26 cellular contexts compared by ENCODE assay signal in genomic region chr4:168707205-168707604, GRCh38.
DNase-seq lines count a peak whose midpoint lies in the region; ATAC-seq, FAIRE-seq and TF ChIP-seq lines count a peak whose summit lies in the region.
"Had no signal": no experiment of that assay in that cellular context is flagged by ENCODE, and none has a peak within 500 bp of the region (broad histone marks: within the 10 kb centered on the region; RNA-seq: fewer than 3 reads in every experiment).

No MANE protein-coding gene starts in this region.

- no peak overlapping the region for H2AFZ ChIP-seq in H1 (ENCODE audit: low read length)
- H2AFZ ChIP-seq: neural progenitor cell had no signal

- H2BK12ac ChIP-seq in H1 (ENCODE audit: low read depth, low read length) = no peak overlapping the region

- no peak overlapping the region for H3K23ac ChIP-seq in H1 (ENCODE audit: insufficient read length)

- no peaks in the 10 kb centered on the region for H3K79me2 ChIP-seq in H1 (ENCODE audit: control insufficient read depth in 1 of 2, insufficient read depth in 2 of 2, low read length in 2 of 2)

- no peak overlapping the region for H3K18ac ChIP-seq in H1 (ENCODE audit: extremely low read depth, low read length)

- no peaks in the 10 kb centered on the region for H4K20me1 ChIP-seq in H1 (replicated peaks in 1 of 2; ENCODE audit: control insufficient read depth in 1 of 2, insufficient read depth in 2 of 2, low read length in 2 of 2)

- H2AK5ac ChIP-seq in H1 (ENCODE audit: low read depth, low read length) = no peak overlapping the region

- no peak overlapping the region for H2BK5ac ChIP-seq in H1 (ENCODE audit: low read depth, low read length)

- peaks cover 5% of the 10 kb centered on the region for H3K4me1 ChIP-seq in RWPE2 (ENCODE audit: insufficient read depth, poor library complexity, severe bottlenecking)
- H3K4me1 ChIP-seq in H1 (replicated peaks in 1 of 4; ENCODE audit: control insufficient read depth in 3 of 4, insufficient read depth in 4 of 4, low read length in 3 of 4) = no peaks in the 10 kb centered on the region
- H3K4me1 ChIP-seq in skeletal muscle satellite cell (ENCODE audit: control insufficient read depth, insufficient read depth, low read length) = peaks cover 49% of the 10 kb centered on the region
- no peaks in the 10 kb centered on the region for H3K4me1 ChIP-seq in Caco-2
- H3K4me1 ChIP-seq in naive thymus-derived CD4-positive, alpha-beta T cell (ENCODE audit: control insufficient read depth in 2 of 2, insufficient read depth in 2 of 2, low read length in 2 of 2) = no peaks in the 10 kb centered on the region
- H3K4me1 ChIP-seq: neural progenitor cell, prostate gland had no signal

- peaks cover 3% of the 10 kb centered on the region for H3K27me3 Mint-ChIP-seq in Caco-2 (ENCODE audit: insufficient read depth, unreplicated experiment)
- H3K27me3 Mint-ChIP-seq in naive thymus-derived CD4-positive, alpha-beta T cell = peaks cover 0 to 7% (median 5%) of the 10 kb centered on the region in 5 donors
- H3K27me3 Mint-ChIP-seq: activated CD4-positive, alpha-beta T cell treated with anti-CD3 and anti-CD28 coated beads for 36 hours; activated naive CD4-positive, alpha-beta T cell treated with anti-CD3 and anti-CD28 coated beads, Interleukin-2, amount 50 U/mL, for 24 hours had no signal

- H3K4me3 ChIP-seq in RWPE2 (ENCODE audit: severe bottlenecking) (no peak overlapping the region), H1 (ENCODE audit: extremely low read depth in 1 of 4, insufficient read depth in 2 of 4, low read depth in 3 of 4, low read length in 4 of 4) (no peak overlapping the region), skeletal muscle satellite cell (ENCODE audit: low read length) (no peak overlapping the region), Caco-2 (ENCODE audit: low read depth, low read length) (no peak overlapping the region)
- no peak overlapping the region for H3K4me3 ChIP-seq in naive thymus-derived CD4-positive, alpha-beta T cell (ENCODE audit: low read length)
- H3K4me3 ChIP-seq: gastrocnemius medialis, neural progenitor cell, prostate gland, thoracic aorta had no signal

- H3K4me3 Mint-ChIP-seq in Caco-2 (ENCODE audit: unreplicated experiment) = no peak overlapping the region
- no peak overlapping the region for H3K4me3 Mint-ChIP-seq in naive thymus-derived CD4-positive, alpha-beta T cell
- H3K4me3 Mint-ChIP-seq: activated CD4-positive, alpha-beta T cell treated with anti-CD3 and anti-CD28 coated beads for 36 hours; activated naive CD4-positive, alpha-beta T cell treated with anti-CD3 and anti-CD28 coated beads, Interleukin-2, amount 50 U/mL, for 24 hours; activated T-helper 1 cell treated with anti-CD3 and anti-CD28 coated beads, Interleukin-12 subunit alpha, Interleukin-12 subunit beta, Interleukin-2, Interleukin-4 antibody, amounts not matched to agents 30 ng/mL and 10 ng/mL and 1 ng/mL, durations not matched to agents 14 hours and 24 hours and 36 hours; neural progenitor cell; stimulated activated memory B cell treated with anti-CD40 and anti-IgM and Interleukin-4, amounts not matched to agents 10 μg/mL and 1 μg/mL and 100 μg/mL, for 72 hours; T-cell had no signal

- POLR2A ChIA-PET in H1 (lab: Charles Lee; ENCODE audit: partially characterized antibody) = no interaction called here
- POLR2A ChIA-PET in Caco-2 (lab: Charles Lee) = no interaction called here
- POLR2A ChIA-PET in naive thymus-derived CD4-positive, alpha-beta T cell (lab: Charles Lee) = no interaction called here

- H3K27ac Mint-ChIP-seq in Caco-2 (ENCODE audit: unreplicated experiment) = no peak overlapping the region
- H3K27ac Mint-ChIP-seq in naive thymus-derived CD4-positive, alpha-beta T cell = no peak overlapping the region
- H3K27ac Mint-ChIP-seq: activated CD4-positive, alpha-beta T cell treated with anti-CD3 and anti-CD28 coated beads for 36 hours; activated naive CD4-positive, alpha-beta T cell treated with anti-CD3 and anti-CD28 coated beads, Interleukin-2, amount 50 U/mL, for 24 hours; activated T-helper 1 cell treated with anti-CD3 and anti-CD28 coated beads, Interleukin-12 subunit alpha, Interleukin-12 subunit beta, Interleukin-2, Interleukin-4 antibody, amounts not matched to agents 30 ng/mL and 10 ng/mL and 1 ng/mL, durations not matched to agents 14 hours and 24 hours and 36 hours; neural progenitor cell; stimulated activated memory B cell treated with anti-CD40 and anti-IgM and Interleukin-4, amounts not matched to agents 10 μg/mL and 1 μg/mL and 100 μg/mL, for 72 hours; T-cell had no signal

- intact Hi-C loops in Caco-2 (cut with micrococcal nuclease; ENCODE audit: unreplicated experiment) = loop anchor here (5.0 kb wide), 1 partner anchor 120 kb away; no protein-coding TSS in a partner anchor
- intact Hi-C loops in naive thymus-derived CD4-positive, alpha-beta T cell (cut with micrococcal nuclease) = no loop called here

- TF ChIP-seq CTCF in RWPE2 (IDR thresholded peaks at IDR 0.05; ENCODE audit: poor library complexity, severe bottlenecking) (no peak), H1 (IDR thresholded peaks at IDR 0.05; ENCODE audit: control extremely low read depth in 1 of 3, insufficient read depth in 1 of 3, low read depth in 1 of 3, low read length in 3 of 3) (no peak), Caco-2 (IDR thresholded peaks at IDR 0.05; ENCODE audit: insufficient read depth in 1 of 2, low read depth in 1 of 2, low read length in 1 of 2, severe bottlenecking in 1 of 2, unreplicated experiment in 1 of 2) (no peak)

- CTCF ChIA-PET in H1 (lab: Charles Lee; ENCODE audit: partially characterized antibody) = interaction anchor here (0.9 to 1.7 kb wide), 6 partner anchors 11 to 132 kb away, joined by 3 to 5 read pairs (median 4); no protein-coding TSS in a partner anchor
- CTCF ChIA-PET in Caco-2 (lab: Charles Lee) = no interaction called here
- CTCF ChIA-PET in naive thymus-derived CD4-positive, alpha-beta T cell (lab: Charles Lee) = no interaction called here

- H4K91ac ChIP-seq in H1 (replicated peaks; ENCODE audit: insufficient read length, low read length) = no peak overlapping the region

- no peak overlapping the region for H3K27ac ChIP-seq in RWPE2 (ENCODE audit: poor library complexity, severe bottlenecking)
- H3K27ac ChIP-seq in H1 (ENCODE audit: low read depth, low read length) = no peak overlapping the region
- H3K27ac ChIP-seq in naive thymus-derived CD4-positive, alpha-beta T cell (ENCODE audit: low read depth, low read length) = no peak overlapping the region
- H3K27ac ChIP-seq: neural progenitor cell, prostate gland, thoracic aorta had no signal

- no peaks in the 10 kb centered on the region for H3K4me1 Mint-ChIP-seq in Caco-2 (ENCODE audit: low read depth, unreplicated experiment)
- H3K4me1 Mint-ChIP-seq in naive thymus-derived CD4-positive, alpha-beta T cell = peaks cover 0 to 10% (median 4%) of the 10 kb centered on the region in 7 donors
- H3K4me1 Mint-ChIP-seq: neural progenitor cell had no signal

- H3K4ac ChIP-seq in H1 (replicated peaks; ENCODE audit: insufficient read length, low read depth, low read length) = no peak overlapping the region

- TF ChIP-seq POLR2A in H1 (IDR thresholded peaks at IDR 0.05; ENCODE audit: control extremely low read depth in 1 of 2, low read depth in 2 of 2, low read length in 2 of 2) = no peak

- no peaks in the 10 kb centered on the region for H3K9me3 ChIP-seq in RWPE2 (ENCODE audit: severe bottlenecking)
- no peaks in the 10 kb centered on the region for H3K9me3 ChIP-seq in H1 (ENCODE audit: insufficient read depth in 2 of 2, low read depth in 1 of 2, low read length in 1 of 2)
- no peaks in the 10 kb centered on the region for H3K9me3 ChIP-seq in skeletal muscle satellite cell (replicated peaks; ENCODE audit: low read length)
- H3K9me3 ChIP-seq in Caco-2 = no peaks in the 10 kb centered on the region
- H3K9me3 ChIP-seq in naive thymus-derived CD4-positive, alpha-beta T cell (ENCODE audit: control insufficient read depth in 2 of 3, low read length in 3 of 3) = no peaks in the 10 kb centered on the region
- H3K9me3 ChIP-seq: gastrocnemius medialis, prostate gland, thoracic aorta had no signal

- H3K23me2 ChIP-seq in H1 (ENCODE audit: low read depth, low read length) = no peaks in the 10 kb centered on the region

- 93% methylated on average over 4 of the region's 4 CpGs; no CpG with 5 or more reads in 1 of the 2 experiments for WGBS in H1 (ENCODE audit: extremely low coverage in 1 of 2, insufficient coverage in 1 of 2, insufficient read length in 1 of 2, insufficient replicate concordance in 2 of 2, low coverage in 1 of 2, low lambda C conversion rate in 2 of 2, missing lambda C conversion rate in 1 of 2), 2 experiments

- FAIRE-seq in H1 (lab: Jason Lieb, UNC) = no peak

- no peak overlapping the region for H2BK120ac ChIP-seq in H1 (replicated peaks; ENCODE audit: low read depth, low read length)

- 0 out of 2 replicates have a peak overlapping the region, but pooled peaks have one; percentile 50 for H2BK15ac ChIP-seq in H1 (ENCODE audit: low read length)

- no peak overlapping the region for H2BK20ac ChIP-seq in H1 (ENCODE audit: low read length)

- BruUV-seq in Caco-2 (replicated peaks; lab: Mats Ljungman, UMichigan) = no TSS peak

- H3K36me3 ChIP-seq in RWPE2 (ENCODE audit: low read depth) (peaks cover 3% of the 10 kb centered on the region), H1 (ENCODE audit: control insufficient read depth in 2 of 4, insufficient read depth in 4 of 4, low read length in 3 of 4) (no peaks in the 10 kb centered on the region), skeletal muscle satellite cell (ENCODE audit: insufficient read depth, low read length) (peaks cover 17% of the 10 kb centered on the region), Caco-2 (ENCODE audit: control insufficient read depth, insufficient read depth, low read length) (no peaks in the 10 kb centered on the region)
- H3K36me3 ChIP-seq in naive thymus-derived CD4-positive, alpha-beta T cell (ENCODE audit: control insufficient read depth in 2 of 3, insufficient read depth in 3 of 3, low read length in 3 of 3) = no peaks in the 10 kb centered on the region
- H3K36me3 ChIP-seq: gastrocnemius medialis, neural progenitor cell, prostate gland, thoracic aorta had no signal

- H3K9ac ChIP-seq in H1 (replicated peaks in 1 of 4; ENCODE audit: extremely low read depth in 1 of 4, low read depth in 3 of 4, low read length in 3 of 4) (no peak overlapping the region), skeletal muscle satellite cell (ENCODE audit: low read depth, low read length) (peak overlapping the region; percentile 10)
- H3K9ac ChIP-seq: neural progenitor cell had no signal

- no peaks in the 10 kb centered on the region for H3K27me3 ChIP-seq in RWPE2 (ENCODE audit: insufficient read depth, poor library complexity, severe bottlenecking)
- H3K27me3 ChIP-seq in H1 (replicated peaks in 1 of 4; ENCODE audit: control insufficient read depth in 3 of 4, extremely low read depth in 1 of 4, insufficient read depth in 3 of 4, low read length in 3 of 4) = no peaks in the 10 kb centered on the region; a peak in 1 of 7 replicates
- no peaks in the 10 kb centered on the region for H3K27me3 ChIP-seq in skeletal muscle satellite cell (ENCODE audit: control insufficient read depth, insufficient read depth, low read length)
- no peaks in the 10 kb centered on the region; the same call in 1 of the 2 replicates for H3K27me3 ChIP-seq in Caco-2 (replicated peaks; ENCODE audit: control insufficient read depth, insufficient read depth, low read length)
- no peaks in the 10 kb centered on the region for H3K27me3 ChIP-seq in naive thymus-derived CD4-positive, alpha-beta T cell (ENCODE audit: control insufficient read depth in 2 of 2, insufficient read depth in 2 of 2, low read length in 2 of 2)
- H3K27me3 ChIP-seq: gastrocnemius medialis, neural progenitor cell had no signal

- TF ChIP-seq RAD21 in H1 (IDR thresholded peaks at IDR 0.05 in 1 of 2, conservative IDR thresholded peaks at IDR 0.05 in 1 of 2; ENCODE audit: low read depth in 2 of 2, low read length in 2 of 2) = no peak

- H3K79me1 ChIP-seq in H1 (ENCODE audit: low read depth, low read length) = no peaks in the 10 kb centered on the region

- DNase-seq in HK-2 (ENCODE audit: unreplicated experiment) (peak; percentile 38), RWPE2 (ENCODE audit: low spot score) (no peak), H1 (ENCODE audit: low read depth in 1 of 2, low spot score in 2 of 2) (no peak), Caco-2 (no peak), COR-L47 (lab: John Stamatoyannopoulos, UW) (no peak)
- DNase-seq in naive thymus-derived CD4-positive, alpha-beta T cell = no peak
- DNase-seq: activated CD4-positive, alpha-beta T cell treated with anti-CD3 and anti-CD28 coated beads for 36 hours; aorta; effector CD8-positive, alpha-beta T cell; erythroblast; gastrocnemius medialis; hypothalamus; KG1; NCI-H1092; NCI-H2081; NCI-H82; SHP77 treated with DMSO at 0.1 percent for 48 hours; stimulated activated CD4-positive, alpha-beta T cell treated with anti-CD3 and anti-CD28 coated beads, Interleukin-2, amount 100 ng/mL, for 24 hours; T-cell had no signal

- ATAC-seq in RWPE2 (ENCODE audit: low read depth) = peak; percentile 70; the same call in 2 of the 3 replicates
- no peak for ATAC-seq in naive thymus-derived CD4-positive, alpha-beta T cell
- ATAC-seq: activated CD4-positive, alpha-beta T cell treated with anti-CD3 and anti-CD28 coated beads for 36 hours; gastrocnemius medialis; stimulated activated memory B cell treated with anti-CD40 and anti-IgM and Interleukin-4, amounts not matched to agents 10 μg/mL and 1 μg/mL and 100 μg/mL, for 72 hours; T-cell had no signal

- TF ChIP-seq EP300 in H1 (IDR thresholded peaks at IDR 0.05; ENCODE audit: borderline replicate concordance in 1 of 2, low read depth in 2 of 2, low read length in 2 of 2) = no peak

- H3K9me3 Mint-ChIP-seq in Caco-2 (ENCODE audit: unreplicated experiment) = no peaks in the 10 kb centered on the region
- H3K9me3 Mint-ChIP-seq in naive thymus-derived CD4-positive, alpha-beta T cell = no peaks in the 10 kb centered on the region
- H3K9me3 Mint-ChIP-seq: activated naive CD4-positive, alpha-beta T cell treated with anti-CD3 and anti-CD28 coated beads, Interleukin-2, amount 50 U/mL, for 24 hours; activated T-helper 1 cell treated with anti-CD3 and anti-CD28 coated beads, Interleukin-12 subunit alpha, Interleukin-12 subunit beta, Interleukin-2, Interleukin-4 antibody, amounts not matched to agents 30 ng/mL and 10 ng/mL and 1 ng/mL, durations not matched to agents 14 hours and 24 hours and 36 hours; neural progenitor cell; stimulated activated memory B cell treated with anti-CD40 and anti-IgM and Interleukin-4, amounts not matched to agents 10 μg/mL and 1 μg/mL and 100 μg/mL, for 72 hours; T-cell had no signal

- H3K56ac ChIP-seq in H1 (replicated peaks; ENCODE audit: insufficient read length, low read depth, low read length) = no peak overlapping the region

- H3K14ac ChIP-seq in H1 (ENCODE audit: insufficient read length) = no peak overlapping the region

- no peaks in the 10 kb centered on the region for H3K36me3 Mint-ChIP-seq in Caco-2 (ENCODE audit: insufficient read depth, unreplicated experiment)
- H3K36me3 Mint-ChIP-seq in naive thymus-derived CD4-positive, alpha-beta T cell = no peaks in the 10 kb centered on the region
- H3K36me3 Mint-ChIP-seq: activated naive CD4-positive, alpha-beta T cell treated with anti-CD3 and anti-CD28 coated beads, Interleukin-2, amount 50 U/mL, for 24 hours; stimulated activated memory B cell treated with anti-CD40 and anti-IgM and Interleukin-4, amounts not matched to agents 10 μg/mL and 1 μg/mL and 100 μg/mL, for 72 hours; T-cell had no signal

- no peak overlapping the region for H3K4me2 ChIP-seq in H1 (ENCODE audit: insufficient read depth in 1 of 2, low read depth in 2 of 2, low read length in 2 of 2)
- peak overlapping the region; percentile 12 for H3K4me2 ChIP-seq in skeletal muscle satellite cell (ENCODE audit: low read length)
- H3K4me2 ChIP-seq: neural progenitor cell had no signal

- no peak overlapping the region for H4K8ac ChIP-seq in H1 (ENCODE audit: extremely low read depth, insufficient read depth, low read length)

- no peak overlapping the region for H4K5ac ChIP-seq in H1 (ENCODE audit: insufficient read length, low read depth, low read length)
